In the genomic region with DNA sequence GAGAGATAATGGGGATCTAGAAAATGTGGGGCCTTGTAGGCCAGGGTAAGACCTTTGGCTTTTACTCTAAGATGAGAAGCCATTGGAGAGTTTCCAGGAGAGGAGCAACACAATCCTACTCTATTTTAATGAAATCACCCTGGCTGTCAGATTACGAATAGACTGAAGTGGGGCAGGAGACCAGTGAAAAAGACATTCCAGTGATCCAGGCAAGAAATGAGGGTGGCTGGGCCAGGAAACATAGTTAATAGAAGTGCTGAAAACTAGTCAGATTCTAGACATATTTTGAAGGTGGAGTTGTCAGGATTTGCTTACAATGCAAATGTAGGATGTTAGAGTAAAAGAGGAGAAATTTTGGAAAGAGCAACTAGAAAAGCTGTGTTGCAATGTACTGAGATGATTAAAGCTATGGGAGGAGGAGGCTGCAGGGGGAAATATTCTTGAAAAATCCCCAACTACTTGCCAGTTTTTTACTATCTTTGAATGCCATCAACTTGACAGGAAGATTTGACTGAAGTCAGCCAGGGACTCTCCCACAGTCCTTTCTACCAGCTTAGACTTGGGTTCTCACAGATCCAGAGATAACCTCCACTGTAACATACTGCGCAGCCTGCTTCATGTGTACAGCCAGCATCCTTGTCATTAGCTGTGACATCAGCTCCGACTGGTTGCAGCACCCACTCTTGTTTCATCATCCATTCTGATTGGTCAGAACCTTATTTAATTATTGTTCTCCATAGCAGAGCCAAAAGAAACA, we compare ENCODE assay signal across 10 cellular contexts.
DNase-seq lines count a peak whose midpoint lies in the region; TF ChIP-seq lines count a peak whose summit lies in the region.
"Had no signal": no experiment of that assay in that cellular context is flagged by ENCODE, and none has a peak within 500 bp of the region (broad histone marks: within the 10 kb centered on the region; RNA-seq: fewer than 3 reads in every experiment).

No MANE protein-coding gene starts in this region.

- H3K4me1 ChIP-seq in KMS-11 (ENCODE audit: low read depth, poor library complexity, severe bottlenecking) (peaks cover 34% of the 10 kb centered on the region), fibroblast of lung (ENCODE audit: control insufficient read depth, extremely low read depth, insufficient read depth, low read length) (peaks cover 21% of the 10 kb centered on the region), smooth muscle cell (ENCODE audit: low read depth) (peaks cover 7% of the 10 kb centered on the region)

- no peak overlapping the region for H3K4me2 ChIP-seq in KMS-11
- no peak overlapping the region for H3K4me2 ChIP-seq in fibroblast of lung (ENCODE audit: extremely low read depth, insufficient read depth, low read length)
- H3K4me2 ChIP-seq in smooth muscle cell = no peak overlapping the region

- H3F3A ChIP-seq in smooth muscle cell (ENCODE audit: low read depth) = peaks cover 10% of the 10 kb centered on the region

- peak; percentile 12 for DNase-seq in NK-92 treated with Interleukin-12 subunit alpha and Interleukin-12 subunit beta, amount 100 ng/mL, for 24 hours (lab: John Stamatoyannopoulos, UW)
- DNase-seq in NK-92 (lab: John Stamatoyannopoulos, UW; ENCODE audit: unreplicated experiment) = no peak
- peak; percentile 46 to 54 for DNase-seq in fibroblast of lung (ENCODE audit: low read depth in 2 of 2)
- no peak for DNase-seq in smooth muscle cell (lab: John Stamatoyannopoulos, UW; ENCODE audit: unreplicated experiment)
- no peak for DNase-seq in NCI-H510A treated with DMSO at 0.1 percent for 48 hours (lab: John Stamatoyannopoulos, UW)
- DNase-seq in NCI-H1436 treated with DMSO at 0.1 percent for 48 hours (lab: John Stamatoyannopoulos, UW) = no peak
- no peak for DNase-seq in D341Med (ENCODE audit: low spot score)
- DNase-seq: 8988T, NCI-H187 had no signal

- H3K9ac ChIP-seq in KMS-11 (no peak overlapping the region), fibroblast of lung (ENCODE audit: insufficient read depth, low read length) (no peak overlapping the region), smooth muscle cell (ENCODE audit: low read depth) (no peak overlapping the region)

- H2AFZ ChIP-seq in KMS-11 (ENCODE audit: low read depth) (no peak overlapping the region), fibroblast of lung (ENCODE audit: low read length) (no peak overlapping the region), smooth muscle cell (ENCODE audit: low read depth) (no peak overlapping the region)

- no peaks in the 10 kb centered on the region for H3K36me3 ChIP-seq in KMS-11 (ENCODE audit: insufficient read depth)
- H3K36me3 ChIP-seq in fibroblast of lung (ENCODE audit: control insufficient read depth, insufficient read depth, low read length) = no peaks in the 10 kb centered on the region
- H3K36me3 ChIP-seq in smooth muscle cell (ENCODE audit: low read depth) = no peaks in the 10 kb centered on the region

- H4K20me1 ChIP-seq in KMS-11 (ENCODE audit: insufficient read depth) (no peaks in the 10 kb centered on the region), fibroblast of lung (ENCODE audit: control insufficient read depth, extremely low read depth, insufficient read depth, low read length) (no peaks in the 10 kb centered on the region), smooth muscle cell (ENCODE audit: low read depth) (no peaks in the 10 kb centered on the region)

- H3K27me3 ChIP-seq in KMS-11 (ENCODE audit: insufficient read depth, low read depth) (no peaks in the 10 kb centered on the region), fibroblast of lung (ENCODE audit: control insufficient read depth, insufficient read depth, low read length) (no peaks in the 10 kb centered on the region), smooth muscle cell (ENCODE audit: low read depth) (no peaks in the 10 kb centered on the region)

- H3K79me2 ChIP-seq in KMS-11 (ENCODE audit: insufficient read depth, low read depth) (no peaks in the 10 kb centered on the region), fibroblast of lung (ENCODE audit: control insufficient read depth, insufficient read depth, low read length) (no peaks in the 10 kb centered on the region), smooth muscle cell (ENCODE audit: low read depth) (no peaks in the 10 kb centered on the region)

- 49% methylated on average over 3 of the region's 3 CpGs for WGBS in smooth muscle cell (ENCODE audit: low lambda C conversion rate)

- TF ChIP-seq CTCF in KMS-11 (conservative IDR thresholded peaks at IDR 0.05; ENCODE audit: low read depth, low read length) = no peak
- TF ChIP-seq CTCF in fibroblast of lung (conservative IDR thresholded peaks at IDR 0.05 in 1 of 2, IDR thresholded peaks at IDR 0.05 in 1 of 2; ENCODE audit: low read depth in 1 of 2, low read length in 2 of 2) = no peak
- TF ChIP-seq CTCF in smooth muscle cell (IDR thresholded peaks at IDR 0.05; ENCODE audit: borderline replicate concordance, insufficient read depth, poor library complexity, severe bottlenecking) = no peak

- H3K9me3 ChIP-seq in fibroblast of lung (ENCODE audit: control insufficient read depth, insufficient read depth, low read depth, low read length) (no peaks in the 10 kb centered on the region), smooth muscle cell (replicated peaks; ENCODE audit: low read depth) (no peaks in the 10 kb centered on the region)

- no peak overlapping the region for H3K4me3 ChIP-seq in KMS-11 (IDR thresholded peaks at IDR 0.05; ENCODE audit: insufficient read depth, low read depth, low read length)
- H3K4me3 ChIP-seq in fibroblast of lung (replicated peaks in 1 of 4; ENCODE audit: control extremely low read depth in 1 of 4, insufficient read depth in 1 of 4, low read depth in 3 of 4, low read length in 4 of 4) = no peak overlapping the region
- no peak overlapping the region for H3K4me3 ChIP-seq in smooth muscle cell

- H3K27ac ChIP-seq in KMS-11 (peak overlapping the region; percentile 19; the same call in 1 of the 2 replicates), fibroblast of lung (ENCODE audit: insufficient read depth, low read length) (peak overlapping the region; percentile 56), smooth muscle cell (ENCODE audit: low read depth) (peak overlapping the region; percentile 51)

Comparison
In these comparisons a context has a peak if more than half of its experiments do, and no peak if none do; other contexts are left out.
1. DNase-seq: peak in NK-92 treated with Interleukin-12 subunit alpha and Interleukin-12 subunit beta, amount 100 ng/mL, for 24 hours (single experiment) and fibroblast of lung (2 of 2); none in NK-92 (single experiment), smooth muscle cell (single experiment), NCI-H510A treated with DMSO at 0.1 percent for 48 hours (single experiment), NCI-H1436 treated with DMSO at 0.1 percent for 48 hours (single experiment) and D341Med (single experiment).
2. Peak in every context shown above with its lines, with median percentiles within 50 percentile points of each other: H3K27ac ChIP-seq.